ENCODE assay signal across 1 cellular context in the genomic region with DNA sequence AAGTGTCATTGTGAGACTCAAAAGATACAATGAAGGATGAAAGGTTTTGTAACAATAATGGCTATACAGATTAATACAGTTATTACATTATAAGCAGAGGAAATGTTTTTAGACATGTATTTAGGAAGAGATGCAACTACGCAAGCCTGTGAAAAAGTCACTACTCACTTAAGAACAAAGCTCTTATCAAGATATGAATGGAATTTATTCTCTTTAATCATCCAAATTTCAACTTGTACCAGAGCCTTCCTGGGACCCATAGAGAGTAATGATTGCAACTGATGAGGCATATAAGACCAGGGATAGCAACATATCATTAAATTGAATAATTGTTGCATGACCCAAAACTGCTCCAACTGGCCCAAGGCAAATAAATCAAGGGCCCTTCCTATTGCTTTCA.
TF ChIP-seq lines count a peak whose summit lies in the region.

No MANE protein-coding gene starts in this region.

TF ChIP-seq in IMR-90, 13 proteins besides CTCF, POLR2A, EP300 and RAD21:
- TF ChIP-seq USF2 (IDR thresholded peaks at IDR 0.05; ENCODE audit: low read depth, low read length) (no peak), MAZ (IDR thresholded peaks at IDR 0.05; ENCODE audit: borderline replicate concordance, low read depth, low read length) (no peak), CEBPB (IDR thresholded peaks at IDR 0.05; ENCODE audit: low read depth, low read length) (no peak), BHLHE40 (IDR thresholded peaks at IDR 0.05; ENCODE audit: low read depth, low read length) (no peak), MXI1 (IDR thresholded peaks at IDR 0.05; ENCODE audit: borderline replicate concordance, low read depth, low read length) (no peak), SMC3 (IDR thresholded peaks at IDR 0.05; ENCODE audit: low read depth, low read length) (no peak), ELK1 (IDR thresholded peaks at IDR 0.05; ENCODE audit: borderline replicate concordance, low read depth, low read length) (no peak), FOS (IDR thresholded peaks at IDR 0.05; ENCODE audit: low read depth, low read length) (no peak), RFX5 (IDR thresholded peaks at IDR 0.05; ENCODE audit: low read depth, low read length) (no peak), MAFK (IDR thresholded peaks at IDR 0.05; ENCODE audit: low read depth, low read length) (no peak), RCOR1 (IDR thresholded peaks at IDR 0.05; ENCODE audit: insufficient replicate concordance, low read length) (no peak), NFE2L2 (IDR thresholded peaks at IDR 0.05; ENCODE audit: low read depth, low read length) (no peak), CHD1 (IDR thresholded peaks at IDR 0.05; ENCODE audit: low read depth, low read length) (no peak)
